16 cellular contexts compared by ENCODE assay signal in genomic region chr11:102269927-102270326, GRCh38. TPM values are rescaled to one million over a fixed set of nuclear protein-coding genes. Genes with fewer than 3 reads are reported as not detected.
DNase-seq lines count a peak whose midpoint lies in the region; ATAC-seq, FAIRE-seq and TF ChIP-seq lines count a peak whose summit lies in the region.
"Had no signal": no experiment of that assay in that cellular context is flagged by ENCODE, and none has a peak within 500 bp of the region (broad histone marks: within the 10 kb centered on the region; RNA-seq: fewer than 3 reads in every experiment).

No MANE protein-coding gene starts in this region.

- no peaks in the 10 kb centered on the region for H3K36me3 Mint-ChIP-seq in progenitor cell of endocrine pancreas (ENCODE audit: insufficient read depth)

- H3K9me3 Mint-ChIP-seq in progenitor cell of endocrine pancreas (ENCODE audit: low read depth), result no peaks in the 10 kb centered on the region

- H3K4me1 ChIP-seq in MM.1S (ENCODE audit: low read length) (peaks cover 12% of the 10 kb centered on the region), hepatocyte (ENCODE audit: insufficient read depth) (peaks cover 18% of the 10 kb centered on the region)

- H3K27me3 Mint-ChIP-seq in progenitor cell of endocrine pancreas, result peaks cover 4% of the 10 kb centered on the region

- no peak overlapping the region for H2AFZ ChIP-seq in MM.1S (ENCODE audit: low read length)
- no peak overlapping the region for H2AFZ ChIP-seq in hepatocyte

- no peaks in the 10 kb centered on the region for H3K36me3 ChIP-seq in MM.1S (replicated peaks; ENCODE audit: insufficient read depth, low read length)
- no peaks in the 10 kb centered on the region for H3K36me3 ChIP-seq in bronchial epithelial cell (ENCODE audit: control insufficient read depth, insufficient read depth, low read length)
- H3K36me3 ChIP-seq in hepatocyte (replicated peaks; ENCODE audit: insufficient read depth, low read depth), result no peaks in the 10 kb centered on the region
- H3K36me3 ChIP-seq: thoracic aorta had no signal

- ATAC-seq in HG03175 (IDR thresholded peaks at IDR 0.05; ENCODE audit: unreplicated experiment), result no peak
- no peak for ATAC-seq in GM19463 (IDR thresholded peaks at IDR 0.05; ENCODE audit: unreplicated experiment)
- ATAC-seq: body of pancreas had no signal

- DNase-seq in NCI-H82 (lab: John Stamatoyannopoulos, UW) (peak; percentile 5), NCI-H82 treated with DMSO at 0.1 percent for 48 hours (lab: John Stamatoyannopoulos, UW; ENCODE audit: unreplicated experiment) (no peak), MM.1S (no peak), bronchial epithelial cell (ENCODE audit: low read depth) (peak; percentile 97), progenitor cell of endocrine pancreas (ENCODE audit: low spot score, unreplicated experiment) (no peak), hepatocyte (ENCODE audit: low spot score) (no peak)
- DNase-seq: activated CD8-positive, alpha-beta memory T cell treated with anti-CD3 and anti-CD28 coated beads, Interleukin-2, amount 50 U/mL, for 4 hours; body of pancreas; H9; midbrain; NCI-H2081; T1000 had no signal

- H3K27ac Mint-ChIP-seq in progenitor cell of endocrine pancreas, result peak overlapping the region; percentile 33
- H3K27ac Mint-ChIP-seq: H9 had no signal

- H3K9me3 ChIP-seq in MM.1S (replicated peaks; ENCODE audit: insufficient read depth, low read length) (no peaks in the 10 kb centered on the region), hepatocyte (ENCODE audit: low read depth) (no peaks in the 10 kb centered on the region)
- H3K9me3 ChIP-seq: body of pancreas, thoracic aorta had no signal

- H4K20me1 ChIP-seq in MM.1S (ENCODE audit: insufficient read depth, low read length), result no peaks in the 10 kb centered on the region
- H4K20me1 ChIP-seq in hepatocyte (ENCODE audit: insufficient read depth, poor library complexity, severe bottlenecking), result no peaks in the 10 kb centered on the region

- no peaks in the 10 kb centered on the region for H3K27me3 ChIP-seq in MM.1S (replicated peaks; ENCODE audit: insufficient read depth, low read length)
- H3K27me3 ChIP-seq in bronchial epithelial cell (ENCODE audit: control insufficient read depth, insufficient read depth, low read length), result no peaks in the 10 kb centered on the region
- no peaks in the 10 kb centered on the region for H3K27me3 ChIP-seq in hepatocyte
- H3K27me3 ChIP-seq: body of pancreas had no signal

- WGBS in hepatocyte (ENCODE audit: low lambda C conversion rate, missing lambda C conversion rate), result 66% methylated on average over 2 of the region's 2 CpGs

- H3K79me2 ChIP-seq in MM.1S (ENCODE audit: low read length) (no peaks in the 10 kb centered on the region), hepatocyte (no peaks in the 10 kb centered on the region)

- no peak overlapping the region for H3K9ac ChIP-seq in MM.1S (ENCODE audit: low read length)

- H3K27ac ChIP-seq in MM.1S (ENCODE audit: low read length) (no peak overlapping the region), hepatocyte (no peak overlapping the region)
- H3K27ac ChIP-seq: 22Rv1, thoracic aorta had no signal

- no peak overlapping the region for H3K4me3 ChIP-seq in MM.1S (ENCODE audit: low read length)
- H3K4me3 ChIP-seq in bronchial epithelial cell (ENCODE audit: low read depth, low read length), result no peak overlapping the region
- H3K4me3 ChIP-seq in hepatocyte, result no peak overlapping the region
- H3K4me3 ChIP-seq: body of pancreas had no signal

- H3K4me3 Mint-ChIP-seq in progenitor cell of endocrine pancreas (ENCODE audit: low read depth), result no peak overlapping the region

- peaks cover 40% of the 10 kb centered on the region for H3K4me1 Mint-ChIP-seq in progenitor cell of endocrine pancreas (ENCODE audit: low read depth)

- H3K4me2 ChIP-seq in MM.1S (ENCODE audit: low read depth, low read length) (0 out of 2 replicates have a peak overlapping the region, but pooled peaks have one; percentile 92), hepatocyte (no peak overlapping the region)

- no peak for TF ChIP-seq CTCF in MM.1S (IDR thresholded peaks at IDR 0.05; ENCODE audit: low read length)
- TF ChIP-seq CTCF in bronchial epithelial cell (IDR thresholded peaks at IDR 0.05; ENCODE audit: insufficient read depth, low read length, severe bottlenecking), result no peak
- no peak for TF ChIP-seq CTCF in progenitor cell of endocrine pancreas (IDR thresholded peaks at IDR 0.05; ENCODE audit: unreplicated experiment)
- no peak for TF ChIP-seq CTCF in hepatocyte (IDR thresholded peaks at IDR 0.05; ENCODE audit: poor library complexity)

- H3K9me2 ChIP-seq in MM.1S (replicated peaks; ENCODE audit: insufficient read depth, low read length), result no peaks in the 10 kb centered on the region
- no peaks in the 10 kb centered on the region for H3K9me2 ChIP-seq in hepatocyte (replicated peaks; ENCODE audit: insufficient read depth)

- no peaks in the 10 kb centered on the region for H3F3A ChIP-seq in MM.1S (ENCODE audit: insufficient read depth, low read length)

- peak; percentile 84 for FAIRE-seq in bronchial epithelial cell (lab: Jason Lieb, UNC)

RNA-seq across cellular contexts. Expression of gene BIRC3, which starts 47.4 kb away (rescaled TPM):
- total RNA-seq in bronchial epithelial cell, result 1.3 and 1.4 TPM in 2 replicates
- total RNA-seq in progenitor cell of endocrine pancreas, result 0.29 and 0.36 TPM in 2 replicates
- total RNA-seq in hepatocyte, result 11.6 and 13.6 TPM in 2 replicates
- polyA plus RNA-seq in hepatocyte, result 11.5 and 13.7 TPM in 2 replicates

Comparison
In these comparisons a context has a peak if more than half of its experiments do, and no peak if none do; other contexts are left out.
1. DNase-seq: peak in NCI-H82 (single experiment) and bronchial epithelial cell (single experiment); none in NCI-H82 treated with DMSO at 0.1 percent for 48 hours (single experiment), MM.1S (single experiment), progenitor cell of endocrine pancreas (single experiment) and hepatocyte (single experiment).